In the genomic region with DNA sequence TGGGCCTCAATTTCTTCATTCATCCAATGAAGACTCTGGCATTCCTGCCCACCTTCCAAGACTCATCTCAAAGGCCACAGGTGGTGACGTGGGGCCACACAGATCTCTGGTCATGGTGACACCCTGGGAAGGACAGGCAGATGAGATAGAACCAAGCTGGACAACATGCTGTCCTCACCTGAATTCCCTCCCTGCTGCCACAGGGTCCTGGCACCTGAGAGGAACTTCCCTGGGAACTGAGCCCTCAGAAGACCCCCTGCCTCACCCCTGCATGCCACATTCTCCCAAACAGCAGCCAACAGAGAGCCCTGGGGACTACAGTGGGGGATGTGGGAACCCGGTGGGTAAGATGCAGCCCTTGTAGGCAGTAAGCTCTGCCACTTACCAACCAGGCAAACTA, we compare ENCODE assay signal across 19 cellular contexts. TPM values are rescaled to one million over a fixed set of nuclear protein-coding genes. Genes with fewer than 3 reads are reported as not detected.
DNase-seq lines count a peak whose midpoint lies in the region; ATAC-seq and TF ChIP-seq lines count a peak whose summit lies in the region.
"Had no signal": no experiment of that assay in that cellular context is flagged by ENCODE, and none has a peak within 500 bp of the region (broad histone marks: within the 10 kb centered on the region; RNA-seq: fewer than 3 reads in every experiment).

No MANE protein-coding gene starts in this region.

- intact Hi-C loops in left ventricle myocardium inferior (cut with micrococcal nuclease), result no loop called here
- intact Hi-C loops in right cardiac atrium (cut with DNase I), result loop anchor here in 1 of 4 donors (5.0 kb wide), 1 partner anchor 44 kb away; no protein-coding TSS in a partner anchor
- intact Hi-C loops in colonic mucosa (cut with DNase I), result no loop called here
- intact Hi-C loops in posterior vena cava (cut with DNase I), result no loop called here
- intact Hi-C loops in upper lobe of right lung (cut with DNase I), result no loop called here
- intact Hi-C loops in activated CD4-positive, alpha-beta T cell treated with anti-CD3 and anti-CD28 coated beads for 36 hours (cut with DNase I, micrococcal nuclease), result no loop called here

- H3K4me3 Mint-ChIP-seq in activated CD4-positive, alpha-beta T cell treated with anti-CD3 and anti-CD28 coated beads for 36 hours, result no peak overlapping the region

- no peak for ATAC-seq in right cardiac atrium
- ATAC-seq in upper lobe of right lung, result no peak
- ATAC-seq in activated CD4-positive, alpha-beta T cell treated with anti-CD3 and anti-CD28 coated beads for 36 hours, result no peak
- ATAC-seq in GM18909 (IDR thresholded peaks at IDR 0.05; ENCODE audit: poor library complexity, unreplicated experiment), result no peak
- ATAC-seq: GM12878 had no signal

- no peak overlapping the region for H3K27ac Mint-ChIP-seq in activated CD4-positive, alpha-beta T cell treated with anti-CD3 and anti-CD28 coated beads for 36 hours

- CTCF ChIA-PET in activated CD4-positive, alpha-beta T cell treated with anti-CD3 and anti-CD28 coated beads for 36 hours (lab: Charles Lee), result interaction anchor here (0.5 to 0.7 kb wide), 2 partner anchors 11 to 102 kb away, joined by 3 to 4 read pairs; a partner anchor contains a TSS

- no peaks in the 10 kb centered on the region for H3K4me1 Mint-ChIP-seq in activated CD4-positive, alpha-beta T cell treated with anti-CD3 and anti-CD28 coated beads for 36 hours

- H3K4me3 ChIP-seq in left ventricle myocardium inferior (no peak overlapping the region), right cardiac atrium (ENCODE audit: low read length) (no peak overlapping the region), colonic mucosa (no peak overlapping the region), upper lobe of right lung (no peak overlapping the region)
- H3K4me3 ChIP-seq: GM12878 had no signal

- no peaks in the 10 kb centered on the region for H3K36me3 Mint-ChIP-seq in activated CD4-positive, alpha-beta T cell treated with anti-CD3 and anti-CD28 coated beads for 36 hours (ENCODE audit: low read depth)

- DNase-seq in left ventricle myocardium inferior (no peak), right cardiac atrium (no peak), colonic mucosa (peak; percentile 6), posterior vena cava (ENCODE audit: low spot score) (peak; percentile 52), upper lobe of right lung (peak; percentile 27), GM13977 (ENCODE audit: low spot score) (no peak)
- DNase-seq in activated CD4-positive, alpha-beta T cell treated with anti-CD3 and anti-CD28 coated beads for 36 hours, result no peak
- DNase-seq: C1 segment of cervical spinal cord, GDM1, GOT3, KBM-7, NCI-H1417 treated with DMSO at 0.1 percent for 48 hours, NCI-H1930, NCI-H2171 treated with DMSO at 0.1 percent for 48 hours, NCI-H446 treated with DMSO at 0.1 percent for 48 hours, NCI-H774 had no signal

- H3K27ac ChIP-seq in left ventricle myocardium inferior (replicated peaks) (peak overlapping the region; percentile 37), right cardiac atrium (ENCODE audit: low read length) (no peak overlapping the region), colonic mucosa (no peak overlapping the region), upper lobe of right lung (no peak overlapping the region)

- in situ Hi-C loops in GM13977 (cut with MboI; ENCODE audit: low pct_unique_long_range_greater_than_20kb, low sequenced_read_pairs, unreplicated experiment), result no loop called here

- H3K9ac ChIP-seq in colonic mucosa (ENCODE audit: low read depth in 2 of 2, low read length in 2 of 2), result no peak overlapping the region

- H3K27me3 Mint-ChIP-seq in activated CD4-positive, alpha-beta T cell treated with anti-CD3 and anti-CD28 coated beads for 36 hours, result no peaks in the 10 kb centered on the region

- H3K9me3 ChIP-seq in left ventricle myocardium inferior (replicated peaks) (no peaks in the 10 kb centered on the region), right cardiac atrium (ENCODE audit: control insufficient read depth, low read length) (no peaks in the 10 kb centered on the region), colonic mucosa (no peaks in the 10 kb centered on the region), upper lobe of right lung (no peaks in the 10 kb centered on the region)

- H3K36me3 ChIP-seq in left ventricle myocardium inferior (peaks cover 10% of the 10 kb centered on the region), colonic mucosa (no peaks in the 10 kb centered on the region), upper lobe of right lung (peaks cover 21% of the 10 kb centered on the region)

- no peak for TF ChIP-seq CTCF in left ventricle myocardium inferior (IDR thresholded peaks at IDR 0.05; ENCODE audit: borderline replicate concordance)
- no peak for TF ChIP-seq CTCF in colonic mucosa (IDR thresholded peaks at IDR 0.05)
- TF ChIP-seq CTCF in upper lobe of right lung (IDR thresholded peaks at IDR 0.05), result no peak
- TF ChIP-seq CTCF in GM13977 (IDR thresholded peaks at IDR 0.05; ENCODE audit: extremely low read depth, insufficient read depth, missing control alignments), result no peak

- WGBS in right cardiac atrium, result 84% methylated on average over 2 of the region's 2 CpGs

- no peaks in the 10 kb centered on the region for H3K9me3 Mint-ChIP-seq in activated CD4-positive, alpha-beta T cell treated with anti-CD3 and anti-CD28 coated beads for 36 hours (ENCODE audit: low read depth)

- H3K27me3 ChIP-seq in left ventricle myocardium inferior (ENCODE audit: low read depth) (no peaks in the 10 kb centered on the region), right cardiac atrium (ENCODE audit: control insufficient read depth, insufficient read depth) (no peaks in the 10 kb centered on the region), colonic mucosa (no peaks in the 10 kb centered on the region), upper lobe of right lung (no peaks in the 10 kb centered on the region)

- H3K4me1 ChIP-seq in left ventricle myocardium inferior (peaks cover 81% of the 10 kb centered on the region), right cardiac atrium (ENCODE audit: control insufficient read depth, insufficient read depth, low read length) (peaks cover 21% of the 10 kb centered on the region), colonic mucosa (no peaks in the 10 kb centered on the region), upper lobe of right lung (peaks cover 16% of the 10 kb centered on the region)

- POLR2A ChIA-PET in activated CD4-positive, alpha-beta T cell treated with anti-CD3 and anti-CD28 coated beads for 36 hours (lab: Charles Lee), result no interaction called here

RNA-seq across cellular contexts. Expression of a gene that starts 10.7 kb away (rescaled TPM):
- 44.6 TPM for total RNA-seq in left ventricle myocardium inferior
- total RNA-seq in right cardiac atrium, result 10 to 100 TPM; 24.0 to 38.4 (median 31.1) TPM
- polyA plus RNA-seq in right cardiac atrium, result 36.2 TPM
- 1 to 10 TPM in 1 of 2 donors, under 1 TPM in 1; 0.66 to 1.9 TPM for total RNA-seq in colonic mucosa
- total RNA-seq in posterior vena cava, result 10 to 100 TPM; 10.6 to 15.5 TPM
- 44.6 TPM for total RNA-seq in upper lobe of right lung
- total RNA-seq in activated CD4-positive, alpha-beta T cell treated with anti-CD3 and anti-CD28 coated beads for 36 hours, result under 1 TPM; 0.32 to 0.53 TPM
- polyA plus RNA-seq: GM12878 had no signal

RNA-seq across cellular contexts. Expression of a gene that starts 48.2 kb away (rescaled TPM):
- not detected for total RNA-seq in left ventricle myocardium inferior
- total RNA-seq in right cardiac atrium, result not detected
- polyA plus RNA-seq in right cardiac atrium, result not detected
- total RNA-seq in colonic mucosa, result not detected
- not detected for total RNA-seq in posterior vena cava
- total RNA-seq in upper lobe of right lung, result not detected
- not detected for total RNA-seq in activated CD4-positive, alpha-beta T cell treated with anti-CD3 and anti-CD28 coated beads for 36 hours
- total RNA-seq: A673, GM12878 had no signal

Comparison
In these comparisons a context has a peak if more than half of its experiments do, and no peak if none do; other contexts are left out.
1. DNase-seq: peak in colonic mucosa (single experiment), posterior vena cava (single experiment) and upper lobe of right lung (single experiment); none in left ventricle myocardium inferior (single experiment), right cardiac atrium (0 of 3), GM13977 (single experiment) and activated CD4-positive, alpha-beta T cell treated with anti-CD3 and anti-CD28 coated beads for 36 hours (single experiment).
2. RNA of a gene that starts 10.7 kb away (total RNA-seq): 44.6 TPM in upper lobe of right lung (single experiment), 44.6 TPM in left ventricle myocardium inferior (single experiment), 24.0 to 38.4 TPM in right cardiac atrium and 10.6 to 15.5 TPM in posterior vena cava; 0.66 to 1.9 TPM in colonic mucosa and 0.32 to 0.53 TPM in activated CD4-positive, alpha-beta T cell treated with anti-CD3 and anti-CD28 coated beads for 36 hours; every median in the first group is over 4 times any median in the second.